In genomic region chr6:82013561-82014275, GRCh38 we compare ENCODE assay signal across 13 cellular contexts.
DNase-seq lines count a peak whose midpoint lies in the region; ATAC-seq and TF ChIP-seq lines count a peak whose summit lies in the region.
"Had no signal": no experiment of that assay in that cellular context is flagged by ENCODE, and none has a peak within 500 bp of the region (broad histone marks: within the 10 kb centered on the region; RNA-seq: fewer than 3 reads in every experiment).

No MANE protein-coding gene starts in this region.

- DNase-seq in NCI-H226, result peak; percentile 61
- DNase-seq in coronary artery (ENCODE audit: low spot score), result peak; percentile 71
- DNase-seq in left lobe of liver (ENCODE audit: low spot score), result no peak
- DNase-seq in tibial nerve (ENCODE audit: low spot score in 2 of 2), result peak in 1 of 2 donors; percentile 63
- no peak for DNase-seq in GM13976 (ENCODE audit: low spot score)
- no peak for DNase-seq in natural killer cell treated with Interleukin-12 subunit alpha and Interleukin-12 subunit beta and Interleukin-15 and Interleukin-18, amount 100 ng/mL, for 72 hours (ENCODE audit: low spot score)
- DNase-seq: activated CD8-positive, alpha-beta T cell treated with anti-CD3 and anti-CD28 coated beads for 36 hours; DND-41; H7; NCI-H2029 treated with DMSO at 0.1 percent for 48 hours; SHP77 treated with DMSO at 0.1 percent for 48 hours had no signal

- H3K4me3 ChIP-seq in coronary artery, result no peak overlapping the region
- H3K4me3 ChIP-seq in tibial nerve, result no peak overlapping the region
- H3K4me3 ChIP-seq: neural progenitor cell had no signal

- TF ChIP-seq POLR2A in tibial nerve (IDR thresholded peaks at IDR 0.05), result no peak

- H3K27ac ChIP-seq in coronary artery (peak overlapping the region; percentile 66 to 80), tibial nerve (peak overlapping the region; percentile 40 to 89 (median 70))
- H3K27ac ChIP-seq: neural progenitor cell had no signal

- ATAC-seq in left lobe of liver (peak; percentile 89), HG03457 (IDR thresholded peaks at IDR 0.05; ENCODE audit: unreplicated experiment) (no peak)
- ATAC-seq in natural killer cell treated with Interleukin-12 subunit alpha and Interleukin-12 subunit beta and Interleukin-15 and Interleukin-18, amount 100 ng/mL, for 72 hours, result no peak
- ATAC-seq: activated CD8-positive, alpha-beta T cell treated with anti-CD3 and anti-CD28 coated beads for 36 hours had no signal

- in situ Hi-C loops in GM13976 (cut with MboI; ENCODE audit: low sequenced_read_pairs, unreplicated experiment), result loop anchor here (25.0 kb wide), 1 partner anchor 1401 kb away; no protein-coding TSS in a partner anchor

- no peaks in the 10 kb centered on the region for H3K27me3 Mint-ChIP-seq in natural killer cell treated with Interleukin-12 subunit alpha and Interleukin-12 subunit beta and Interleukin-15 and Interleukin-18, amount 100 ng/mL, for 72 hours
- H3K27me3 Mint-ChIP-seq: activated CD8-positive, alpha-beta T cell treated with anti-CD3 and anti-CD28 coated beads for 36 hours had no signal

- no peaks in the 10 kb centered on the region for H3K4me1 Mint-ChIP-seq in natural killer cell treated with Interleukin-12 subunit alpha and Interleukin-12 subunit beta and Interleukin-15 and Interleukin-18, amount 100 ng/mL, for 72 hours (ENCODE audit: low read depth in 2 of 2)

- TF ChIP-seq CTCF in coronary artery (IDR thresholded peaks at IDR 0.05), result no peak
- no peak for TF ChIP-seq CTCF in tibial nerve (IDR thresholded peaks at IDR 0.05)
- TF ChIP-seq CTCF in GM13976 (IDR thresholded peaks at IDR 0.05; ENCODE audit: borderline replicate concordance, control extremely low read depth, extremely low read depth, insufficient read depth, missing control alignments), result no peak

- H3K27ac Mint-ChIP-seq in natural killer cell treated with Interleukin-12 subunit alpha and Interleukin-12 subunit beta and Interleukin-15 and Interleukin-18, amount 100 ng/mL, for 72 hours, result no peak overlapping the region
- H3K27ac Mint-ChIP-seq: activated CD8-positive, alpha-beta T cell treated with anti-CD3 and anti-CD28 coated beads for 36 hours; neural progenitor cell had no signal

- H3K4me3 Mint-ChIP-seq in natural killer cell treated with Interleukin-12 subunit alpha and Interleukin-12 subunit beta and Interleukin-15 and Interleukin-18, amount 100 ng/mL, for 72 hours, result no peak overlapping the region
- H3K4me3 Mint-ChIP-seq: activated CD8-positive, alpha-beta T cell treated with anti-CD3 and anti-CD28 coated beads for 36 hours; neural progenitor cell had no signal

- no peaks in the 10 kb centered on the region for H3K27me3 ChIP-seq in tibial nerve
- H3K27me3 ChIP-seq: neural progenitor cell had no signal

- H3K36me3 Mint-ChIP-seq in natural killer cell treated with Interleukin-12 subunit alpha and Interleukin-12 subunit beta and Interleukin-15 and Interleukin-18, amount 100 ng/mL, for 72 hours, result no peaks in the 10 kb centered on the region

- H3K4me1 ChIP-seq in tibial nerve, result peaks cover 0 to 54% (median 17%) of the 10 kb centered on the region in 4 donors

- 36 to 50% methylated on average over 2 of the region's 2 CpGs for WGBS in tibial nerve, 2 donors

- H3K9me3 Mint-ChIP-seq in natural killer cell treated with Interleukin-12 subunit alpha and Interleukin-12 subunit beta and Interleukin-15 and Interleukin-18, amount 100 ng/mL, for 72 hours, result peaks cover under 1% of the 10 kb centered on the region

- no peaks in the 10 kb centered on the region for H3K36me3 ChIP-seq in tibial nerve
- H3K36me3 ChIP-seq: neural progenitor cell had no signal

- peak in 1 of 2 donors; percentile 85 for TF ChIP-seq EP300 in tibial nerve (IDR thresholded peaks at IDR 0.05)

- H3K9me3 ChIP-seq in tibial nerve, result peaks cover 0 to 13% (median 0%) of the 10 kb centered on the region in 4 donors

Comparison
In these comparisons a context has a peak if more than half of its experiments do, and no peak if none do; other contexts are left out.
1. DNase-seq: peak in NCI-H226 (single experiment) and coronary artery (single experiment); none in left lobe of liver (single experiment), GM13976 (single experiment) and natural killer cell treated with Interleukin-12 subunit alpha and Interleukin-12 subunit beta and Interleukin-15 and Interleukin-18, amount 100 ng/mL, for 72 hours (single experiment).